12 cellular contexts compared by ENCODE assay signal in genomic region chr22:41910050-41910598, GRCh38. TPM values are rescaled to one million over a fixed set of nuclear protein-coding genes. Genes with fewer than 3 reads are reported as not detected.
DNase-seq lines count a peak whose midpoint lies in the region; ATAC-seq, FAIRE-seq and TF ChIP-seq lines count a peak whose summit lies in the region.
"Had no signal": no experiment of that assay in that cellular context is flagged by ENCODE, and none has a peak within 500 bp of the region (broad histone marks: within the 10 kb centered on the region; RNA-seq: fewer than 3 reads in every experiment).

No MANE protein-coding gene starts in this region.

- no peaks in the 10 kb centered on the region for H3K9me3 ChIP-seq in H9 (ENCODE audit: control insufficient read depth, low read depth, low read length)
- no peaks in the 10 kb centered on the region for H3K9me3 ChIP-seq in endothelial cell of umbilical vein (replicated peaks; ENCODE audit: control insufficient read depth, insufficient read depth, low read length)
- H3K9me3 ChIP-seq in mucosa of descending colon, result no peaks in the 10 kb centered on the region
- H3K9me3 ChIP-seq in kidney (ENCODE audit: control insufficient read depth in 1 of 2, low read length in 2 of 2), result no peaks in the 10 kb centered on the region

- ATAC-seq in mucosa of descending colon, result peak; percentile 31

- CTCF ChIA-PET in endothelial cell of umbilical vein (lab: Charles Lee), result interaction anchor here (1.5 to 4.5 kb wide), 2 partner anchors 15 to 31 kb away, joined by 5 to 28 read pairs; partner anchors contain the start of gene TNFRSF13C

- H3K4ac ChIP-seq in H9 (ENCODE audit: low read depth, low read length), result no peak overlapping the region

- H2BK5ac ChIP-seq in H9 (ENCODE audit: insufficient read length, low read length), result no peak overlapping the region

- TF ChIP-seq CTCF in H9 (conservative IDR thresholded peaks at IDR 0.05) (no peak), endothelial cell of umbilical vein (IDR thresholded peaks at IDR 0.05; ENCODE audit: extremely low read depth in 1 of 2, insufficient read depth in 1 of 2, low read depth in 1 of 2, low read length in 2 of 2) (no peak), mucosa of descending colon (IDR thresholded peaks at IDR 0.05) (no peak), kidney (IDR thresholded peaks at IDR 0.05; ENCODE audit: borderline replicate concordance, extremely low read depth, insufficient read depth) (no peak)

- H2BK120ac ChIP-seq in H9 (ENCODE audit: low read depth, low read length, poor library complexity, severe bottlenecking), result no peak overlapping the region

- H3T11ph ChIP-seq in H9 (ENCODE audit: low read length), result no peak overlapping the region

- H3K36me3 ChIP-seq in ACC112 (ENCODE audit: insufficient read depth, low read length), result no peaks in the 10 kb centered on the region
- H3K36me3 ChIP-seq in endothelial cell of umbilical vein (ENCODE audit: control insufficient read depth in 2 of 2, extremely low read depth in 1 of 2, insufficient read depth in 2 of 2, low read length in 2 of 2), result peaks cover 0 to 2% of the 10 kb centered on the region in 2 experiments
- H3K36me3 ChIP-seq in mucosa of descending colon (ENCODE audit: low read depth), result peaks cover 4% of the 10 kb centered on the region
- peaks cover 0 to 8% of the 10 kb centered on the region in 2 donors for H3K36me3 ChIP-seq in kidney (ENCODE audit: control insufficient read depth in 1 of 2, insufficient read depth in 2 of 2, low read length in 2 of 2)

- H3K4me2 ChIP-seq in H9 (ENCODE audit: insufficient read depth, insufficient read length, low read length), result peak overlapping the region; percentile 15
- H3K4me2 ChIP-seq in endothelial cell of umbilical vein (ENCODE audit: insufficient read depth, low read length), result no peak overlapping the region

- H3K9me3 Mint-ChIP-seq in H9, result no peaks in the 10 kb centered on the region; a peak in 2 of 5 replicates

- H3K27ac ChIP-seq in ACC112 (ENCODE audit: low read depth, low read length) (no peak overlapping the region), H9 (ENCODE audit: insufficient read length, low read depth, low read length) (no peak overlapping the region), endothelial cell of umbilical vein (ENCODE audit: insufficient read depth, low read depth, low read length) (no peak overlapping the region), kidney (ENCODE audit: low read depth in 2 of 2, low read length in 2 of 2) (no peak overlapping the region)

- H3K9ac ChIP-seq in H9 (ENCODE audit: extremely low read depth, insufficient read length, low read length), result no peak overlapping the region
- H3K9ac ChIP-seq in endothelial cell of umbilical vein (replicated peaks; ENCODE audit: extremely low read depth, insufficient read depth, low read length), result no peak overlapping the region
- H3K9ac ChIP-seq in kidney (ENCODE audit: low read length in 2 of 2), result no peak overlapping the region

- H3K79me2 ChIP-seq in ACC112 (ENCODE audit: control insufficient read depth, insufficient read depth, low read length, unreplicated experiment) (no peaks in the 10 kb centered on the region), H9 (ENCODE audit: insufficient read depth, low read length) (no peaks in the 10 kb centered on the region), endothelial cell of umbilical vein (ENCODE audit: control insufficient read depth, insufficient read depth, low read length) (no peaks in the 10 kb centered on the region)

- peaks cover 58% of the 10 kb centered on the region for H3K27me3 Mint-ChIP-seq in H9 (ENCODE audit: low read depth)

- WGBS in H9 (ENCODE audit: extremely low coverage, insufficient read length, low lambda C conversion rate), result no CpG with 5 or more reads among the region's 76 CpGs

- H4K91ac ChIP-seq in H9 (ENCODE audit: insufficient read length, low read depth, low read length), result no peak overlapping the region

- no peak overlapping the region for H3K23ac ChIP-seq in H9 (ENCODE audit: insufficient read length, low read depth, low read length)

- H3K23me2 ChIP-seq in H9 (ENCODE audit: insufficient read length, low read depth, low read length, poor library complexity, severe bottlenecking), result peaks cover 1% of the 10 kb centered on the region

- H3K27me3 ChIP-seq in ACC112 (ENCODE audit: insufficient read depth, low read length), result peaks cover 37% of the 10 kb centered on the region
- H3K27me3 ChIP-seq in H9 (ENCODE audit: insufficient read depth, low read length), result peaks cover 37% of the 10 kb centered on the region
- H3K27me3 ChIP-seq in endothelial cell of umbilical vein (ENCODE audit: control insufficient read depth in 2 of 2, insufficient read depth in 2 of 2, low read length in 2 of 2), result peaks cover 31 to 53% of the 10 kb centered on the region in 2 experiments

- H3K4me1 Mint-ChIP-seq in H9, result peaks cover 9 to 21% of the 10 kb centered on the region in 2 experiments

- dilution Hi-C loops in endothelial cell of umbilical vein (cut with MboI; ENCODE audit: extremely low pct_ligation_motif_present, low sequenced_read_pairs), result no loop called here

- FAIRE-seq in endothelial cell of umbilical vein (lab: Jason Lieb, UNC) (no peak), kidney (lab: Jason Lieb, UNC) (no peak)

- H3K4me1 ChIP-seq in ACC112 (ENCODE audit: control insufficient read depth, insufficient read depth, low read length, unreplicated experiment) (no peaks in the 10 kb centered on the region), H9 (ENCODE audit: insufficient read depth, low read length) (peaks cover 2% of the 10 kb centered on the region; the same call in 1 of the 2 replicates), endothelial cell of umbilical vein (ENCODE audit: control insufficient read depth, extremely low read depth, insufficient read depth, low read length) (peaks cover 6% of the 10 kb centered on the region), mucosa of descending colon (ENCODE audit: low read depth) (peaks cover 24% of the 10 kb centered on the region), kidney (ENCODE audit: control insufficient read depth in 1 of 2, insufficient read depth in 1 of 2, low read depth in 1 of 2, low read length in 2 of 2) (peaks cover 0 to 9% of the 10 kb centered on the region in 2 donors)

- BruUV-seq in endothelial cell of umbilical vein (replicated peaks; lab: Mats Ljungman, UMichigan), result no TSS peak

- TF ChIP-seq POLR2A in endothelial cell of umbilical vein (IDR thresholded peaks at IDR 0.05; ENCODE audit: low read depth, low read length), result no peak

- intact Hi-C loops in endothelial cell of umbilical vein (cut with micrococcal nuclease) (no loop called here), mucosa of descending colon (cut with DNase I, micrococcal nuclease) (no loop called here), kidney (cut with DNase I) (no loop called here)

- no peak overlapping the region for H3K18ac ChIP-seq in H9 (ENCODE audit: insufficient read length, low read depth, low read length)

- H3K4me3 ChIP-seq in ACC112 (ENCODE audit: low read depth, low read length), result peak overlapping the region; percentile 61
- H3K4me3 ChIP-seq in endothelial cell of umbilical vein (replicated peaks in 1 of 3; ENCODE audit: insufficient read depth in 1 of 3, low read depth in 1 of 3, low read length in 3 of 3), result no peak overlapping the region
- no peak overlapping the region for H3K4me3 ChIP-seq in mucosa of descending colon
- H3K4me3 ChIP-seq in kidney (ENCODE audit: low read length in 2 of 2), result no peak overlapping the region

- no peak overlapping the region for H4K5ac ChIP-seq in H9 (ENCODE audit: insufficient read length, low read depth, low read length)

- H3K36me3 Mint-ChIP-seq in H9 (ENCODE audit: insufficient read depth in 1 of 3, low read depth in 3 of 3), result peaks cover 7 to 17% (median 15%) of the 10 kb centered on the region in 3 experiments

- H3K79me1 ChIP-seq in H9 (ENCODE audit: insufficient read depth, low read depth, low read length, poor library complexity, severe bottlenecking), result no peaks in the 10 kb centered on the region

- no peak overlapping the region for H4K8ac ChIP-seq in H9 (replicated peaks; ENCODE audit: insufficient read length, low read depth, low read length)

- POLR2A ChIA-PET in endothelial cell of umbilical vein (lab: Charles Lee), result no interaction called here

- no peak overlapping the region for H2BK12ac ChIP-seq in H9 (ENCODE audit: insufficient read length, low read depth, low read length)

- H3K14ac ChIP-seq in H9 (ENCODE audit: insufficient read depth, low read length), result no peak overlapping the region

- H2BK20ac ChIP-seq in H9 (ENCODE audit: low read depth, low read length, poor library complexity, severe bottlenecking), result no peak overlapping the region

- H3K56ac ChIP-seq in H9 (ENCODE audit: insufficient read length, low read depth, low read length), result no peak overlapping the region

- no peak overlapping the region for H2AK5ac ChIP-seq in H9 (ENCODE audit: insufficient read length, low read length)

- no peak overlapping the region for H3K27ac Mint-ChIP-seq in H9

- no peak overlapping the region for H3K4me3 Mint-ChIP-seq in H9

- H2AFZ ChIP-seq in ACC112 (ENCODE audit: low read length, unreplicated experiment) (no peak overlapping the region), H9 (ENCODE audit: low read length) (no peak overlapping the region), endothelial cell of umbilical vein (ENCODE audit: low read depth, low read length) (no peak overlapping the region)

- H2BK15ac ChIP-seq in H9 (ENCODE audit: low read depth, low read length), result no peak overlapping the region

- H3K9me1 ChIP-seq in endothelial cell of umbilical vein (replicated peaks; ENCODE audit: control insufficient read depth, extremely low read depth, insufficient read depth, low read length), result no peaks in the 10 kb centered on the region

- peak; percentile 78 for DNase-seq in H9
- DNase-seq in endothelial cell of umbilical vein (ENCODE audit: low read depth, low spot score), result no peak
- DNase-seq in mucosa of descending colon, result peak in 1 of 3 donors; percentile 55
- DNase-seq in activated gamma-delta T cell (lab: John Stamatoyannopoulos, UW), result no peak
- no peak for DNase-seq in activated effector memory CD4-positive, alpha-beta T cell treated with Interleukin-2 at 50 U/mL for 16 hours
- no peak for DNase-seq in kidney
- DNase-seq in amniotic stem cell (lab: John Stamatoyannopoulos, UW), result no peak
- DNase-seq: activated gamma-delta T cell treated with Interleukin-2 at 50 U/mL for 16 hours; DND-41; stimulated activated CD4-positive, alpha-beta T cell treated with anti-CD3 and anti-CD28 coated beads, Interleukin-2, amount 100 ng/mL, for 48 hours had no signal

- H4K20me1 ChIP-seq in H9 (ENCODE audit: control insufficient read depth, insufficient read depth, insufficient read length) (no peaks in the 10 kb centered on the region), endothelial cell of umbilical vein (replicated peaks; ENCODE audit: control insufficient read depth, extremely low read depth, insufficient read depth, low read length) (no peaks in the 10 kb centered on the region)

RNA-seq across cellular contexts. Expression of gene SHISA8, which starts 4.8 kb away (rescaled TPM):
- 0.72 and 1.4 TPM in 2 replicates for total RNA-seq in H9 (2021)
- total RNA-seq in endothelial cell of umbilical vein, result not detected in 2 replicates
- polyA plus RNA-seq in endothelial cell of umbilical vein, result not detected in 2 replicates
- not detected in 2 replicates for polyA plus RNA-seq in endothelial cell of umbilical vein (2011; cell fraction: cytosol; rRNA removed)
- polyA plus RNA-seq in endothelial cell of umbilical vein (2011; cell fraction: nucleus; rRNA removed), result not detected in 2 replicates
- polyA plus RNA-seq in endothelial cell of umbilical vein (2012), result not detected in 2 replicates
- polyA minus RNA-seq in endothelial cell of umbilical vein, result not detected in 2 replicates
- polyA minus RNA-seq in endothelial cell of umbilical vein (2011; cell fraction: cytosol; rRNA and poly(A)+ RNA removed), result not detected
- not detected in 2 replicates for polyA minus RNA-seq in endothelial cell of umbilical vein (2011; cell fraction: nucleus; rRNA and poly(A)+ RNA removed)
- total RNA-seq in mucosa of descending colon, result not detected
- 0.35 TPM for total RNA-seq in kidney
- 0.47 TPM for polyA plus RNA-seq in kidney (ENCODE audit: insufficient read depth, low read depth, low replicate concordance)
- total RNA-seq: glomerular endothelial cell had no signal

RNA-seq across cellular contexts. Expression of gene TNFRSF13C, which starts 16.5 kb away (rescaled TPM):
- total RNA-seq in H9 (2021), result 1.6 and 1.9 TPM in 2 replicates
- 0.51 and 0.81 TPM in 2 replicates for total RNA-seq in endothelial cell of umbilical vein
- polyA plus RNA-seq in endothelial cell of umbilical vein, result 0.19 and 0.27 TPM in 2 replicates
- polyA plus RNA-seq in endothelial cell of umbilical vein (2011; cell fraction: cytosol; rRNA removed), result 0.08 and 0.11 TPM in 2 replicates
- polyA plus RNA-seq in endothelial cell of umbilical vein (2011; cell fraction: nucleus; rRNA removed), result 1.2 and 1.3 TPM in 2 replicates
- 0.08 TPM in 1 of 2 replicates, not detected in the other for polyA plus RNA-seq in endothelial cell of umbilical vein (2012)
- 0.17 and 0.34 TPM in 2 replicates for polyA minus RNA-seq in endothelial cell of umbilical vein
- polyA minus RNA-seq in endothelial cell of umbilical vein (2011; cell fraction: cytosol; rRNA and poly(A)+ RNA removed), result not detected
- polyA minus RNA-seq in endothelial cell of umbilical vein (2011; cell fraction: nucleus; rRNA and poly(A)+ RNA removed), result 0.29 and 0.38 TPM in 2 replicates
- total RNA-seq in mucosa of descending colon, result under 1 TPM; 0.22 to 0.94 (median 0.55) TPM
- total RNA-seq in kidney, result 2.9 TPM
- polyA plus RNA-seq in kidney (ENCODE audit: insufficient read depth, low read depth, low replicate concordance), result not detected
- total RNA-seq: glomerular endothelial cell had no signal

RNA-seq across cellular contexts. Expression of gene CENPM, which starts 36.8 kb away (rescaled TPM):
- total RNA-seq in H9 (2021) (36.5 and 37.2 TPM in 2 replicates), endothelial cell of umbilical vein (30.4 and 34.5 TPM in 2 replicates), mucosa of descending colon (10 to 100 TPM in 1 of 3 donors, 1 to 10 TPM in 2; 3.2 to 18.8 (median 7.5) TPM), kidney (2.8 TPM)
- polyA plus RNA-seq in endothelial cell of umbilical vein (37.4 and 51.0 TPM in 2 replicates), kidney (ENCODE audit: insufficient read depth, low read depth, low replicate concordance) (2.8 TPM)
- 38.9 and 40.2 TPM in 2 replicates for polyA plus RNA-seq in endothelial cell of umbilical vein (2011; cell fraction: cytosol; rRNA removed)
- polyA plus RNA-seq in endothelial cell of umbilical vein (2011; cell fraction: nucleus; rRNA removed), result 38.4 and 38.5 TPM in 2 replicates
- 9.5 and 17.5 TPM in 2 replicates for polyA plus RNA-seq in endothelial cell of umbilical vein (2012)
- 24.9 and 25.2 TPM in 2 replicates for polyA minus RNA-seq in endothelial cell of umbilical vein
- polyA minus RNA-seq in endothelial cell of umbilical vein (2011; cell fraction: cytosol; rRNA and poly(A)+ RNA removed), result 45.4 TPM
- 16.9 and 20.1 TPM in 2 replicates for polyA minus RNA-seq in endothelial cell of umbilical vein (2011; cell fraction: nucleus; rRNA and poly(A)+ RNA removed)

RNA-seq across cellular contexts. Expression of gene SEPTIN3, which starts 59.1 kb away (rescaled TPM):
- total RNA-seq in H9 (2021) (32.4 and 33.3 TPM in 2 replicates), endothelial cell of umbilical vein (0.18 TPM in 1 of 2 replicates, not detected in the other), mucosa of descending colon (1 to 10 TPM in 1 of 3 donors, under 1 TPM in 2; 0.23 to 1.6 (median 0.41) TPM), kidney (0.22 TPM)
- polyA plus RNA-seq in endothelial cell of umbilical vein (0.05 and 0.08 TPM in 2 replicates), kidney (ENCODE audit: insufficient read depth, low read depth, low replicate concordance) (0.49 TPM)
- 0.05 and 0.11 TPM in 2 replicates for polyA plus RNA-seq in endothelial cell of umbilical vein (2011; cell fraction: cytosol; rRNA removed)
- polyA plus RNA-seq in endothelial cell of umbilical vein (2011; cell fraction: nucleus; rRNA removed), result 0.05 and 0.11 TPM in 2 replicates
- polyA plus RNA-seq in endothelial cell of umbilical vein (2012), result 0.19 and 0.57 TPM in 2 replicates
- 0.19 TPM in 1 of 2 replicates, not detected in the other for polyA minus RNA-seq in endothelial cell of umbilical vein
- polyA minus RNA-seq in endothelial cell of umbilical vein (2011; cell fraction: cytosol; rRNA and poly(A)+ RNA removed), result 0.41 TPM
- polyA minus RNA-seq in endothelial cell of umbilical vein (2011; cell fraction: nucleus; rRNA and poly(A)+ RNA removed), result 0.10 TPM in 1 of 2 replicates, not detected in the other
